8 cellular contexts compared by ENCODE assay signal in the genomic region with DNA sequence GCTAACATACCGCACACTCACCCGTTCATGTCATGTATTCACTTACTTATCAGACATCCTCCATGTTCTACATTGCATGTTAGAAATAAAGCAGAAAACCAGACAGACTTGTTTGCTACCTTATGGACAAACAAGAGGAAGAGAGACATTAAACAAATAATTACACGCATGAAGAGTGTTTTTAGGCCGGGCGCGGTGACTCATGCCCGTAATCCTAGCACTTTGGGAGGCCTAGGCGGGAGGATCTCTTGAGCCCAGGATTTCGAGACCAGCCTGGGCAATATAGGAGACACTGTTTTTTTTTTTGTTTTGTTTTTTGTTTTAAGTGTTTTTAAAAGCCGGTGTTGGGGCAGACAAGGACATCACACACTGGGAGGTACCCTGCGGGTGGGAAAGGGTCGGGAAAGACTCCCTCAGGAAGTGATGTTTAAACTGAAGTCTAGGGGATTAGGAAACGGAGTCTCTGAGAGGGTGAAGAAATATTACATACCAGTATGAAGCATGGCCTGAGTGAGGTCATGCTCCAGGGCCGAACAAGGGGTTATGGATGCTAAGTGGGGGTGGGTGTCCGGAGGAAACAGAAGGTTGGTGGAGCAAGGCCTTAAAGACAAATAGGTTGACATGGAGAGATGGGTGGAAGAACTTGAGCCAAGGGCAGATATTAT. TPM values are rescaled to one million over a fixed set of nuclear protein-coding genes. Genes with fewer than 3 reads are reported as not detected.
A peak's percentile ranks its signal among the peaks of the same experiment; 100 is the strongest.
DNase-seq lines count a peak whose midpoint lies in the region; ATAC-seq and TF ChIP-seq lines count a peak whose summit lies in the region.

No MANE protein-coding gene starts in this region.

- H3K27me3 ChIP-seq in adipocyte (replicated peaks; ENCODE audit: control insufficient read depth, insufficient read depth, low read length) (no peaks in the 10 kb centered on the region), layer of hippocampus (ENCODE audit: control insufficient read depth, insufficient read depth, low read length) (no peaks in the 10 kb centered on the region), tibial nerve (no peaks in the 10 kb centered on the region)

- 72 to 74% methylated on average over 15 of the region's 15 CpGs for WGBS in tibial nerve, 2 donors

- no peaks in the 10 kb centered on the region for H3K27me3 Mint-ChIP-seq in activated T-cell treated with anti-CD3 and anti-CD28 coated beads, Interleukin-2, amount 50 U/mL, for 4 hours (ENCODE audit: low read depth)

- no peak for DNase-seq in activated T-cell treated with anti-CD3 and anti-CD28 coated beads, Interleukin-2, amount 50 U/mL, for 4 hours
- no peak for DNase-seq in activated T-cell treated with anti-CD3 and anti-CD28 coated beads, Interleukin-2, amount 50 U/mL, for 1 hour
- DNase-seq in adipocyte (ENCODE audit: low read depth) (no peak), tibial nerve (ENCODE audit: low spot score in 2 of 2) (no peak), iPS-NIHi11 (ENCODE audit: low spot score) (no peak), NCI-H2171 (lab: John Stamatoyannopoulos, UW) (no peak)

- H3K36me3 Mint-ChIP-seq in activated T-cell treated with anti-CD3 and anti-CD28 coated beads, Interleukin-2, amount 50 U/mL, for 4 hours (ENCODE audit: insufficient read depth), result no peaks in the 10 kb centered on the region

- no peak for TF ChIP-seq POLR2A in tibial nerve (IDR thresholded peaks at IDR 0.05)

- H3K27ac ChIP-seq in layer of hippocampus (ENCODE audit: low read depth, low read length) (peak overlapping the region; percentile 68), tibial nerve (peak overlapping the region; percentile 87 to 99 (median 96))

- peaks cover 47% of the 10 kb centered on the region for H3K4me1 ChIP-seq in adipocyte (ENCODE audit: control insufficient read depth, insufficient read depth, low read length)
- H3K4me1 ChIP-seq in tibial nerve, result peaks cover 0 to 60% (median 40%) of the 10 kb centered on the region in 4 donors

- no peak for ATAC-seq in activated T-cell treated with anti-CD3 and anti-CD28 coated beads, Interleukin-2, amount 50 U/mL, for 4 hours
- no peak for ATAC-seq in GM21825 (IDR thresholded peaks at IDR 0.05; ENCODE audit: unreplicated experiment)

- no peak for TF ChIP-seq CTCF in tibial nerve (IDR thresholded peaks at IDR 0.05)

- TF ChIP-seq EP300 in tibial nerve (IDR thresholded peaks at IDR 0.05), result no peak

- H3K4me3 ChIP-seq in adipocyte (ENCODE audit: low read length) (peak overlapping the region; percentile 81), tibial nerve (no peak overlapping the region)

- H3K9ac ChIP-seq in adipocyte (ENCODE audit: low read length), result peak overlapping the region; percentile 91

- H3K4me3 Mint-ChIP-seq in activated T-cell treated with anti-CD3 and anti-CD28 coated beads, Interleukin-2, amount 50 U/mL, for 4 hours, result peak overlapping the region; percentile 83

- H3K36me3 ChIP-seq in adipocyte (ENCODE audit: control insufficient read depth, insufficient read depth, low read length, severe bottlenecking) (no peaks in the 10 kb centered on the region), tibial nerve (no peaks in the 10 kb centered on the region)

- H3K4me1 Mint-ChIP-seq in activated T-cell treated with anti-CD3 and anti-CD28 coated beads, Interleukin-2, amount 50 U/mL, for 4 hours (ENCODE audit: low read depth), result peaks cover 68% of the 10 kb centered on the region

- H3K9me3 Mint-ChIP-seq in activated T-cell treated with anti-CD3 and anti-CD28 coated beads, Interleukin-2, amount 50 U/mL, for 4 hours, result no peaks in the 10 kb centered on the region

- H3K9me3 ChIP-seq in adipocyte (ENCODE audit: control insufficient read depth, low read length) (no peaks in the 10 kb centered on the region), tibial nerve (no peaks in the 10 kb centered on the region)

RNA-seq across cellular contexts. Expression of a gene that starts 2.1 kb away (rescaled TPM):
- total RNA-seq in activated T-cell treated with anti-CD3 and anti-CD28 coated beads, Interleukin-2, amount 50 U/mL, for 4 hours, result 10 to 100 TPM; 34.2 to 40.9 (median 35.5) TPM
- 10 to 100 TPM; 32.8 to 47.3 (median 38.3) TPM for total RNA-seq in tibial nerve
